Comparison of ENCODE assay signal across 9 cellular contexts in the genomic region with DNA sequence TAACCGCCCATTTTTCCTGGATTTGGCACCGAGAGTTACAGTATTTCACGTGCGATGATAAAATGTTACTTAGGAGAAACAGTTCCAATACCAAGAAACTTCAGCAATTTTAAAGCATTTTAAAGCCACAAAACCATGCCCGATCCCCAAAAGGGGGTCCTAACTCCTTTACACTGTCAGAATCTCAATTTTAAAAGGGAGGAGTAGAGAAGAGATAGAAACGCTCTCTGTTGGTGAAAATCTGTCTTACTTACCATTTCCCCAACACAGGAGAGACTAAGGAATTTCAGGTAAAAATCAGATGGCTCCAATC. TPM values are rescaled to one million over a fixed set of nuclear protein-coding genes. Genes with fewer than 3 reads are reported as not detected.
DNase-seq lines count a peak whose midpoint lies in the region; ATAC-seq, FAIRE-seq and TF ChIP-seq lines count a peak whose summit lies in the region.
"Had no signal": no experiment of that assay in that cellular context is flagged by ENCODE, and none has a peak within 500 bp of the region (broad histone marks: within the 10 kb centered on the region; RNA-seq: fewer than 3 reads in every experiment).

No MANE protein-coding gene starts in this region.

- H3K23ac ChIP-seq in mesendoderm (ENCODE audit: low read length), result no peak overlapping the region

- FAIRE-seq in urothelium cell line (lab: Jason Lieb, UNC), result no peak

- peaks cover 10% of the 10 kb centered on the region for H3K27me3 Mint-ChIP-seq in brain

- intact Hi-C loops in heart right ventricle (cut with DNase I), result loop anchor here in 6 of 10 donors (10.0 kb wide), 2 partner anchors 257 to 347 kb away; a partner anchor contains a TSS
- intact Hi-C loops in left cardiac atrium (cut with DNase I), result no loop called here

- H3K56ac ChIP-seq in mesendoderm (ENCODE audit: low read length), result peak overlapping the region; percentile 75

- no peak overlapping the region for H2BK120ac ChIP-seq in mesendoderm (ENCODE audit: low read depth, low read length)

- no peak overlapping the region for H2BK15ac ChIP-seq in mesendoderm (replicated peaks; ENCODE audit: low read depth)

- H3K4me3 ChIP-seq in heart right ventricle (peak overlapping the region; percentile 78 to 98 (median 92)), mesendoderm (ENCODE audit: low read length) (peak overlapping the region; percentile 57), urinary bladder (ENCODE audit: low read depth, low read length) (peak overlapping the region; percentile 63)

- H3K9ac ChIP-seq in mesendoderm (ENCODE audit: low read length), result peak overlapping the region; percentile 95

- H3K4me1 Mint-ChIP-seq in brain, result peaks cover 69% of the 10 kb centered on the region

- H3K4ac ChIP-seq in mesendoderm (ENCODE audit: low read depth, low read length), result no peak overlapping the region

- H3K36me3 Mint-ChIP-seq in brain, result peaks cover 16% of the 10 kb centered on the region

- no peak overlapping the region for H2BK5ac ChIP-seq in mesendoderm (ENCODE audit: low read length)

- H3K27ac Mint-ChIP-seq in brain, result peak overlapping the region; percentile 99 to 100 (median 100)

- no peak for DNase-seq in heart right ventricle
- DNase-seq in left cardiac atrium, result no peak
- DNase-seq in mesendoderm, result no peak
- no peak for DNase-seq in cerebellar nuclear complex (lab: John Stamatoyannopoulos, UW)
- DNase-seq in urothelium cell line (ENCODE audit: low spot score), result no peak

- H3K18ac ChIP-seq in mesendoderm (ENCODE audit: low read length), result no peak overlapping the region

- peak overlapping the region; percentile 60 for H3K4me2 ChIP-seq in mesendoderm (ENCODE audit: low read length)

- peak overlapping the region; percentile 94 to 99 (median 97) for H3K4me3 Mint-ChIP-seq in brain

- H3K4me1 ChIP-seq in heart right ventricle (peaks cover 12 to 63% (median 54%) of the 10 kb centered on the region in 9 donors), mesendoderm (ENCODE audit: control insufficient read depth, low read depth, low read length) (peaks cover 6% of the 10 kb centered on the region), urinary bladder (ENCODE audit: insufficient read depth) (no peaks in the 10 kb centered on the region)

- H4K8ac ChIP-seq in mesendoderm (ENCODE audit: low read depth, low read length), result no peak overlapping the region

- H3K27ac ChIP-seq in heart right ventricle, result peak overlapping the region; percentile 93 to 100 (median 97)
- H3K27ac ChIP-seq in mesendoderm (ENCODE audit: low read depth, low read length), result no peak overlapping the region
- no peak overlapping the region for H3K27ac ChIP-seq in urinary bladder (ENCODE audit: low read depth)

- no peaks in the 10 kb centered on the region for H3K27me3 ChIP-seq in heart right ventricle
- no peaks in the 10 kb centered on the region for H3K27me3 ChIP-seq in mesendoderm (ENCODE audit: insufficient read depth, low read length, poor library complexity)

- no peaks in the 10 kb centered on the region for H3K9me3 ChIP-seq in heart right ventricle

- peaks cover 0 to 46% (median 6%) of the 10 kb centered on the region in 9 donors for H3K36me3 ChIP-seq in heart right ventricle
- H3K36me3 ChIP-seq in mesendoderm (ENCODE audit: control insufficient read depth, insufficient read depth, low read length), result no peaks in the 10 kb centered on the region
- H3K36me3 ChIP-seq in urinary bladder (ENCODE audit: insufficient read depth), result no peaks in the 10 kb centered on the region

- peaks cover 0 to 5% (median 0%) of the 10 kb centered on the region in 5 experiments for H3K9me3 Mint-ChIP-seq in brain

- TF ChIP-seq CTCF in heart right ventricle (IDR thresholded peaks at IDR 0.05) (no peak), brain (conservative IDR thresholded peaks at IDR 0.05) (no peak)

- peaks cover 24% of the 10 kb centered on the region for H3K79me1 ChIP-seq in mesendoderm (ENCODE audit: low read length)

- H2AK5ac ChIP-seq in mesendoderm (ENCODE audit: low read length), result no peak overlapping the region

- 0 to 1% methylated on average over 6 of the region's 6 CpGs for WGBS in heart right ventricle, 2 donors
- no CpG with 5 or more reads among the region's 6 CpGs for WGBS in mesendoderm (ENCODE audit: extremely low coverage, insufficient coverage, low lambda C conversion rate)
- under 1% methylated on average over 6 of the region's 6 CpGs for WGBS in urinary bladder

- ATAC-seq in heart right ventricle (no peak), left cardiac atrium (no peak), GM21825 (IDR thresholded peaks at IDR 0.05; ENCODE audit: unreplicated experiment) (no peak)

- H3K79me2 ChIP-seq in mesendoderm (ENCODE audit: control insufficient read depth, insufficient read depth, low read length), result peaks cover 23% of the 10 kb centered on the region

- no peak overlapping the region for H4K5ac ChIP-seq in mesendoderm (ENCODE audit: low read length)

RNA-seq across cellular contexts. Expression of a gene that starts 0.5 kb away (rescaled TPM):
- total RNA-seq in heart right ventricle (100 to 1,000 TPM; 144 to 241 (median 160) TPM), left cardiac atrium (100 to 1,000 TPM; 174 to 198 TPM), urinary bladder (32.9 TPM)
- polyA plus RNA-seq in heart right ventricle (100 to 1,000 TPM; 220 to 429 TPM), brain (ENCODE audit: insufficient read depth, low read depth, low replicate concordance) (746 TPM), urinary bladder (305 TPM)
- polyA plus RNA-seq in mesendoderm (2013, experiment 1 of 2), result 250 TPM
- 245 TPM for polyA plus RNA-seq in mesendoderm (2013, experiment 2 of 2)

RNA-seq across cellular contexts. Expression of a gene that starts 11.0 kb away (rescaled TPM):
- 10 to 100 TPM in 8 of 10 donors, 1 to 10 TPM in 2; 9.6 to 35.4 (median 18.3) TPM for total RNA-seq in heart right ventricle
- 1 to 10 TPM; 9.5 to 9.7 TPM for polyA plus RNA-seq in heart right ventricle
- 10 to 100 TPM; 14.1 to 19.8 TPM for total RNA-seq in left cardiac atrium
- polyA plus RNA-seq in brain (ENCODE audit: insufficient read depth, low read depth, low replicate concordance), result 2.9 TPM
- 0.87 TPM for polyA plus RNA-seq in mesendoderm (2013, experiment 1 of 2)
- 1.1 TPM for polyA plus RNA-seq in mesendoderm (2013, experiment 2 of 2)
- total RNA-seq in urinary bladder, result 12.5 TPM
- polyA plus RNA-seq in urinary bladder, result 9.9 TPM
- total RNA-seq: RPMI7951 had no signal

RNA-seq across cellular contexts. Expression of a gene that starts 16.0 kb away (rescaled TPM):
- total RNA-seq in heart right ventricle (under 1 TPM in 1 of 10 donors, not detected in 9; 0.11 TPM), left cardiac atrium (under 1 TPM in 1 of 2 donors, not detected in 1; 0.21 TPM), urinary bladder (not detected)
- polyA plus RNA-seq in heart right ventricle (under 1 TPM in 1 of 2 donors, not detected in 1; 0.04 TPM), brain (ENCODE audit: insufficient read depth, low read depth, low replicate concordance) (not detected), urinary bladder (0.04 TPM)
- 0.95 TPM for polyA plus RNA-seq in mesendoderm (2013, experiment 1 of 2)
- 0.87 TPM for polyA plus RNA-seq in mesendoderm (2013, experiment 2 of 2)
- total RNA-seq: RPMI7951 had no signal

RNA-seq across cellular contexts. Expression of a gene that starts 23.9 kb away (rescaled TPM):
- 1 to 10 TPM in 9 of 10 donors, under 1 TPM in 1; 0.70 to 2.1 (median 1.5) TPM for total RNA-seq in heart right ventricle
- 1 to 10 TPM; 1.1 to 2.0 TPM for polyA plus RNA-seq in heart right ventricle
- 1 to 10 TPM; 1.2 to 1.8 TPM for total RNA-seq in left cardiac atrium
- 1.8 TPM for polyA plus RNA-seq in brain (ENCODE audit: insufficient read depth, low read depth, low replicate concordance)
- 5.8 TPM for polyA plus RNA-seq in mesendoderm (2013, experiment 1 of 2)
- 5.3 TPM for polyA plus RNA-seq in mesendoderm (2013, experiment 2 of 2)
- 0.37 TPM for total RNA-seq in urinary bladder
- polyA plus RNA-seq in urinary bladder, result 1.5 TPM

RNA-seq across cellular contexts. Expression of a gene that starts 32.0 kb away (rescaled TPM):
- total RNA-seq in heart right ventricle (1 to 10 TPM in 1 of 10 donors, under 1 TPM in 9; 0.19 to 1.1 (median 0.48) TPM), left cardiac atrium (1 to 10 TPM; 2.5 to 3.5 TPM), urinary bladder (not detected)
- polyA plus RNA-seq in heart right ventricle (1 to 10 TPM in 1 of 2 donors, under 1 TPM in 1; 0.78 to 2.1 TPM), brain (ENCODE audit: insufficient read depth, low read depth, low replicate concordance) (3.4 TPM), urinary bladder (1.5 TPM)
- 0.06 TPM for polyA plus RNA-seq in mesendoderm (2013, experiment 1 of 2)
- polyA plus RNA-seq in mesendoderm (2013, experiment 2 of 2), result 0.03 TPM
- total RNA-seq: RPMI7951 had no signal

Comparison
In these comparisons a context has a peak if more than half of its experiments do, and no peak if none do; other contexts are left out.
1. intact Hi-C loops: an anchor here in heart right ventricle (10.0 kb wide); none called in left cardiac atrium.
2. H3K27ac ChIP-seq: peak in heart right ventricle (10 of 10); none in mesendoderm (single experiment) and urinary bladder (single experiment).
3. Peak in every context shown above with its lines, with median percentiles within 50 percentile points of each other: H3K4me3 ChIP-seq.